In genomic region chr19:8209111-8209964, GRCh38 we compare ENCODE assay signal across 8 cellular contexts. TPM values are rescaled to one million over a fixed set of nuclear protein-coding genes. Genes with fewer than 3 reads are reported as not detected.
DNase-seq lines count a peak whose midpoint lies in the region; ATAC-seq and TF ChIP-seq lines count a peak whose summit lies in the region.

TSS of gene CERS4 (plus strand) at chr19:8209370. CDS start at chr19:8251077, 41,707 bp downstream.

- H3K9ac ChIP-seq in BLaER1 treated with 17β-estradiol and CSF1 and Interleukin-3, amounts not matched to agents 10 nM and 100 nM, result peak within 1 kb of the TSS; percentile 76 to 92 (median 87)
- H3K9ac ChIP-seq in SU-DHL-6 (ENCODE audit: low read length), result peak within 1 kb of the TSS; percentile 73

- peaks cover 7 to 41% (median 33%) of the 10 kb centered on the region in 11 experiments; a peak in 13 of 22 replicates for H4K20me1 ChIP-seq in BLaER1 treated with 17β-estradiol and CSF1 and Interleukin-3, amounts not matched to agents 10 nM and 100 nM
- no peaks in the 10 kb centered on the region for H4K20me1 ChIP-seq in SU-DHL-6 (ENCODE audit: low read depth, low read length)

- peaks cover 4% of the 10 kb centered on the region; the same call in 1 of the 2 replicates for H3F3A ChIP-seq in SU-DHL-6 (ENCODE audit: insufficient read depth)

- H3K36me3 Mint-ChIP-seq in activated naive CD8-positive, alpha-beta T cell treated with anti-CD3 and anti-CD28 coated beads, Interleukin-2, amount 10 ng/mL, durations not matched to agents 7 days and 5 days, result peaks cover 7% of the 10 kb centered on the region

- H3K4me2 ChIP-seq in BLaER1 treated with 17β-estradiol and CSF1 and Interleukin-3, amounts not matched to agents 10 nM and 100 nM, result peak within 1 kb of the TSS; percentile 90 to 98 (median 94)
- H3K4me2 ChIP-seq in SU-DHL-6 (ENCODE audit: low read depth, low read length, poor library complexity, severe bottlenecking), result peak within 1 kb of the TSS; percentile 70

- H3K4me1 ChIP-seq in BLaER1 treated with 17β-estradiol and CSF1 and Interleukin-3, amounts not matched to agents 10 nM and 100 nM, result peaks cover 34 to 81% (median 73%) of the 10 kb centered on the region in 10 experiments
- peaks cover 0 to 29% (median 9%) of the 10 kb centered on the region in 12 donors for H3K4me1 ChIP-seq in heart left ventricle
- peaks cover 0 to 27% (median 14%) of the 10 kb centered on the region in 4 donors for H3K4me1 ChIP-seq in tibial artery

- POLR2A ChIA-PET in activated naive CD8-positive, alpha-beta T cell treated with anti-CD3 and anti-CD28 coated beads, Interleukin-2, amount 10 ng/mL, durations not matched to agents 7 days and 5 days (lab: Charles Lee), result interaction anchor here (1.0 to 3.1 kb wide), 8 partner anchors 15 to 266 kb away, joined by 3 to 52 read pairs (median 4); partner anchors contain the start of gene TIMM44

- WGBS in heart left ventricle, 4 donors, result 0 to 1% (median 1%) methylated on average over 9 to 98 of the region's 98 CpGs

- intact Hi-C loops in heart left ventricle (cut with DNase I), result loop anchor here in 3 of 10 donors (1.0 to 5.0 kb wide), 4 partner anchors 33 to 51 kb away; no protein-coding TSS in a partner anchor
- intact Hi-C loops in tibial artery (cut with DNase I; ENCODE audit: low total_unique reads), result no loop called here

- peaks cover 23% of the 10 kb centered on the region for H3K4me1 Mint-ChIP-seq in activated naive CD8-positive, alpha-beta T cell treated with anti-CD3 and anti-CD28 coated beads, Interleukin-2, amount 10 ng/mL, durations not matched to agents 7 days and 5 days

- peak; percentile 92 for DNase-seq in activated naive CD8-positive, alpha-beta T cell treated with anti-CD3 and anti-CD28 coated beads, Interleukin-2, amount 10 ng/mL, durations not matched to agents 7 days and 5 days
- DNase-seq in heart left ventricle (peak; percentile 53 to 90 (median 79)), pons (ENCODE audit: low spot score) (peak; percentile 79), tibial artery (peak in 1 of 2 donors; percentile 72)

- no peaks in the 10 kb centered on the region for H3K36me3 ChIP-seq in BLaER1 treated with 17β-estradiol and CSF1 and Interleukin-3, amounts not matched to agents 10 nM and 100 nM
- H3K36me3 ChIP-seq in SU-DHL-6 (ENCODE audit: low read length) (no peaks in the 10 kb centered on the region), heart left ventricle (peaks cover 0 to 8% (median 0%) of the 10 kb centered on the region in 9 donors), tibial artery (no peaks in the 10 kb centered on the region)

- H3K9me3 ChIP-seq in BLaER1 treated with 17β-estradiol and CSF1 and Interleukin-3, amounts not matched to agents 10 nM and 100 nM (replicated peaks in 1 of 11), result no peaks in the 10 kb centered on the region
- H3K9me3 ChIP-seq in SU-DHL-6 (ENCODE audit: insufficient read depth, low read length) (no peaks in the 10 kb centered on the region), heart left ventricle (no peaks in the 10 kb centered on the region), tibial artery (no peaks in the 10 kb centered on the region)

- H3K9me2 ChIP-seq in SU-DHL-6 (replicated peaks; ENCODE audit: insufficient read depth, low read length), result no peaks in the 10 kb centered on the region

- H3K27ac ChIP-seq in BLaER1 treated with 17β-estradiol and CSF1 and Interleukin-3, amounts not matched to agents 10 nM and 100 nM, result peak within 1 kb of the TSS; percentile 64 to 87 (median 82)
- H3K27ac ChIP-seq in SU-DHL-6 (ENCODE audit: low read depth, low read length) (peak within 1 kb of the TSS; percentile 65), heart left ventricle (peak within 1 kb of the TSS; percentile 40 to 90 (median 78)), tibial artery (peak within 1 kb of the TSS; percentile 61 to 80)

- peaks cover 2% of the 10 kb centered on the region for H3K27me3 Mint-ChIP-seq in activated naive CD8-positive, alpha-beta T cell treated with anti-CD3 and anti-CD28 coated beads, Interleukin-2, amount 10 ng/mL, durations not matched to agents 7 days and 5 days

- peak within 1 kb of the TSS; percentile 92 for H3K4me3 Mint-ChIP-seq in activated naive CD8-positive, alpha-beta T cell treated with anti-CD3 and anti-CD28 coated beads, Interleukin-2, amount 10 ng/mL, durations not matched to agents 7 days and 5 days

- no peaks in the 10 kb centered on the region for H3K9me3 Mint-ChIP-seq in activated naive CD8-positive, alpha-beta T cell treated with anti-CD3 and anti-CD28 coated beads, Interleukin-2, amount 10 ng/mL, durations not matched to agents 7 days and 5 days

- H3K27ac Mint-ChIP-seq in activated naive CD8-positive, alpha-beta T cell treated with anti-CD3 and anti-CD28 coated beads, Interleukin-2, amount 10 ng/mL, durations not matched to agents 7 days and 5 days, result peak within 1 kb of the TSS; percentile 88

- TF ChIP-seq POLR2A in heart left ventricle (IDR thresholded peaks at IDR 0.05), result peak in 1 of 2 donors; percentile 48

- H3K79me2 ChIP-seq in SU-DHL-6 (ENCODE audit: insufficient read depth, low read length), result peaks cover 15% of the 10 kb centered on the region; the same call in 1 of the 2 replicates

- H3K4me3 ChIP-seq in BLaER1 treated with 17β-estradiol and CSF1 and Interleukin-3, amounts not matched to agents 10 nM and 100 nM, result peak within 1 kb of the TSS; percentile 68 to 90 (median 82)
- H3K4me3 ChIP-seq in SU-DHL-6 (ENCODE audit: insufficient read depth, low read length, poor library complexity, severe bottlenecking) (peak within 1 kb of the TSS; percentile 58), heart left ventricle (peak within 1 kb of the TSS; percentile 55 to 99 (median 82)), tibial artery (peak within 1 kb of the TSS; percentile 64 to 78)

- H3K27me3 ChIP-seq in BLaER1 treated with 17β-estradiol and CSF1 and Interleukin-3, amounts not matched to agents 10 nM and 100 nM, result no peaks in the 10 kb centered on the region
- no peaks in the 10 kb centered on the region for H3K27me3 ChIP-seq in SU-DHL-6 (ENCODE audit: low read length)
- H3K27me3 ChIP-seq in heart left ventricle, result peaks cover 0 to 8% (median 0%) of the 10 kb centered on the region in 9 donors
- H3K27me3 ChIP-seq in tibial artery, result peaks cover 0 to 33% of the 10 kb centered on the region in 2 donors

- peak; percentile 74 for ATAC-seq in GM19324 (IDR thresholded peaks at IDR 0.05; ENCODE audit: low FRiP score, unreplicated experiment)
- ATAC-seq in HG03460 (IDR thresholded peaks at IDR 0.05; ENCODE audit: unreplicated experiment), result peak; percentile 66
- peak; percentile 83 for ATAC-seq in activated naive CD8-positive, alpha-beta T cell treated with anti-CD3 and anti-CD28 coated beads, Interleukin-2, amount 10 ng/mL, durations not matched to agents 7 days and 5 days (ENCODE audit: low read depth)
- ATAC-seq in heart left ventricle, result peak; percentile 73 to 96 (median 88)

- H2AFZ ChIP-seq in SU-DHL-6 (ENCODE audit: low read depth, low read length, severe bottlenecking), result peak within 1 kb of the TSS; percentile 28

- TF ChIP-seq CTCF in SU-DHL-6 (IDR thresholded peaks at IDR 0.05; ENCODE audit: insufficient read depth, low read length, poor library complexity, severe bottlenecking), result no peak
- TF ChIP-seq CTCF in heart left ventricle (IDR thresholded peaks at IDR 0.05), result no peak
- no peak for TF ChIP-seq CTCF in tibial artery (IDR thresholded peaks at IDR 0.05)

RNA-seq across cellular contexts. Expression of gene CERS4, which starts in this region (rescaled TPM):
- total RNA-seq in activated naive CD8-positive, alpha-beta T cell treated with anti-CD3 and anti-CD28 coated beads, Interleukin-2, amount 10 ng/mL, durations not matched to agents 7 days and 5 days, result 10 to 100 TPM; 32.5 to 32.8 TPM
- 10 to 100 TPM; 13.6 to 25.6 (median 20.6) TPM for total RNA-seq in heart left ventricle
- 10 to 100 TPM; 11.1 to 37.7 TPM for polyA plus RNA-seq in heart left ventricle
